Comparison of ENCODE assay signal across 34 cellular contexts in the genomic region with DNA sequence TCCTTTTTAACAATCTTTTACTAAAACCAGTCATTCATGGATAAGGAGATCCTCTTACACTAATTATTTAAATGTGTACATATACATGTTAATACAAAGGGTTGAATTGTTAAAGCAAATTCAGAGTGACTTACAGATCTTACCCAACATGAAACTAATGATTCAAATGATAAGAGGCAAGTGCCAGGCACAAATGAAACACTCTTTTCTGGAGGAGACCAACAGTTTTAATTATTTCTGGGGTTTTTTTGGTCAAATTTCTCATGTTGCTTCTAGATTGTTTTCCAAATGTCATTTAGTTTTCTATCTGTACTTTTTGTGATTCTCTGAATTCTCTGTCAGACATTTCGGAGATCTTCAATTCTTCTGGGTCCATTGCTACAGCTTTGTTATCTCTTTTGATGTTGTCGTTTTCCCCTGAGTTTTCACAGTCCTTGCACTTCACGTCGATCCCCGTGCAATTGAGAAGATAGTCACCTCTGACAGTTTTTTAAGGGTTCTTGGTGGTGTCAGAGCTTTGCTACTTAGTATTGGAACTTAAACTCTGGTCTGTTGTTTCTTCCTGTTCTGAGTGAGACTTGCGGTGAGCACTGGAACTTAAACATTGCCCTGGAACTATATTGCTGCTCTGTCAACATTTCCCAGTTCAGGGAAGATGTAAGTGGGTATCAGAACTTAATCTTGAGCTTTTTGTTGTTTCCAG. TPM values are rescaled to one million over a fixed set of nuclear protein-coding genes. Genes with fewer than 3 reads are reported as not detected.
A peak's percentile ranks its signal among the peaks of the same experiment; 100 is the strongest.
DNase-seq lines count a peak whose midpoint lies in the region; ATAC-seq lines count a peak whose summit lies in the region.
"Had no signal": no experiment of that assay in that cellular context is flagged by ENCODE, and none has a peak within 500 bp of the region (broad histone marks: within the 10 kb centered on the region; RNA-seq: fewer than 3 reads in every experiment).

No MANE protein-coding gene starts in this region.

- H3K4me1 Mint-ChIP-seq in activated naive CD4-positive, alpha-beta T cell treated with anti-CD3 and anti-CD28 coated beads for 36 hours (ENCODE audit: low read depth), result no peaks in the 10 kb centered on the region
- peaks cover 20% of the 10 kb centered on the region for H3K4me1 Mint-ChIP-seq in stimulated activated naive CD8-positive, alpha-beta T cell treated with anti-CD3 and anti-CD28 coated beads, Interleukin-15, Interleukin-2, amounts not matched to agents 100 ng/mL and 50 ng/mL, for 24 hours (ENCODE audit: low read depth)
- H3K4me1 Mint-ChIP-seq: B cell; CD8-positive, alpha-beta memory T cell; immature natural killer cell; neural progenitor cell had no signal

- CTCF ChIA-PET in activated naive CD4-positive, alpha-beta T cell treated with anti-CD3 and anti-CD28 coated beads for 36 hours (lab: Charles Lee), result no interaction called here

- intact Hi-C loops in activated naive CD4-positive, alpha-beta T cell treated with anti-CD3 and anti-CD28 coated beads for 36 hours (cut with micrococcal nuclease), result no loop called here
- intact Hi-C loops in Right ventricle myocardium inferior (cut with DNase I), result no loop called here

- peaks cover 0 to 5% of the 10 kb centered on the region in 2 donors for H3K36me3 Mint-ChIP-seq in activated naive CD4-positive, alpha-beta T cell treated with anti-CD3 and anti-CD28 coated beads, Interleukin-2, amount 50 U/mL, for 72 hours
- H3K36me3 Mint-ChIP-seq in activated naive CD4-positive, alpha-beta T cell treated with anti-CD3 and anti-CD28 coated beads for 36 hours (ENCODE audit: low read depth), result no peaks in the 10 kb centered on the region
- no peaks in the 10 kb centered on the region for H3K36me3 Mint-ChIP-seq in stimulated activated naive CD8-positive, alpha-beta T cell treated with anti-CD3 and anti-CD28 coated beads, Interleukin-15, Interleukin-2, amounts not matched to agents 100 ng/mL and 50 ng/mL, for 24 hours (ENCODE audit: low read depth)
- H3K36me3 Mint-ChIP-seq: neural progenitor cell, T-cell had no signal

- H3K27me3 Mint-ChIP-seq in activated naive CD4-positive, alpha-beta T cell treated with anti-CD3 and anti-CD28 coated beads for 36 hours (ENCODE audit: low read depth), result peaks cover 13% of the 10 kb centered on the region
- peaks cover 35% of the 10 kb centered on the region for H3K27me3 Mint-ChIP-seq in stimulated activated naive CD8-positive, alpha-beta T cell treated with anti-CD3 and anti-CD28 coated beads, Interleukin-15, Interleukin-2, amounts not matched to agents 100 ng/mL and 50 ng/mL, for 24 hours

- peaks cover 0 to 9% of the 10 kb centered on the region in 2 donors for H3K9me3 Mint-ChIP-seq in activated naive CD4-positive, alpha-beta T cell treated with anti-CD3 and anti-CD28 coated beads, Interleukin-2, amount 50 U/mL, for 72 hours
- no peaks in the 10 kb centered on the region for H3K9me3 Mint-ChIP-seq in activated naive CD4-positive, alpha-beta T cell treated with anti-CD3 and anti-CD28 coated beads for 36 hours
- no peaks in the 10 kb centered on the region for H3K9me3 Mint-ChIP-seq in stimulated activated naive CD8-positive, alpha-beta T cell treated with anti-CD3 and anti-CD28 coated beads, Interleukin-15, Interleukin-2, amounts not matched to agents 100 ng/mL and 50 ng/mL, for 24 hours
- H3K9me3 Mint-ChIP-seq: CD8-positive, alpha-beta memory T cell; GM23338; HFFc6; neural progenitor cell; T-cell had no signal

- ATAC-seq in activated naive CD4-positive, alpha-beta T cell treated with anti-CD3 and anti-CD28 coated beads, Interleukin-2, amount 50 U/mL, for 72 hours, result peak; percentile 43 to 70
- peak; percentile 71 for ATAC-seq in GM21723 (IDR thresholded peaks at IDR 0.05; ENCODE audit: unreplicated experiment)
- peak; percentile 64 for ATAC-seq in HG03342 (IDR thresholded peaks at IDR 0.05; ENCODE audit: unreplicated experiment)
- no peak for ATAC-seq in Right ventricle myocardium inferior
- ATAC-seq: activated CD8-positive, alpha-beta T cell treated with anti-CD3 and anti-CD28 coated beads, Interleukin-2, amount 10 ng/mL, durations not matched to agents 7 days and 5 days; GM23338; left colon; Panc1; T-cell had no signal

- no peak overlapping the region for H3K4me3 Mint-ChIP-seq in activated naive CD4-positive, alpha-beta T cell treated with anti-CD3 and anti-CD28 coated beads for 36 hours
- H3K4me3 Mint-ChIP-seq in stimulated activated naive CD8-positive, alpha-beta T cell treated with anti-CD3 and anti-CD28 coated beads, Interleukin-15, Interleukin-2, amounts not matched to agents 100 ng/mL and 50 ng/mL, for 24 hours, result peak overlapping the region; percentile 2
- H3K4me3 Mint-ChIP-seq: activated CD8-positive, alpha-beta T cell treated with anti-CD3 and anti-CD28 coated beads, Interleukin-2, amount 10 ng/mL, durations not matched to agents 7 days and 5 days; B cell; CD8-positive, alpha-beta memory T cell; GM23338; HFFc6; immature natural killer cell; neural progenitor cell; T-cell had no signal

- no peak for DNase-seq in activated naive CD4-positive, alpha-beta T cell treated with anti-CD3 and anti-CD28 coated beads, Interleukin-2, amount 50 U/mL, for 72 hours (ENCODE audit: low spot score in 2 of 2)
- no peak for DNase-seq in activated naive CD4-positive, alpha-beta T cell treated with anti-CD3 and anti-CD28 coated beads for 36 hours
- DNase-seq in Right ventricle myocardium inferior (ENCODE audit: missing footprints), result no peak
- DNase-seq in activated effector memory CD4-positive, alpha-beta T cell treated with Interleukin-2 at 50 U/mL for 16 hours, result no peak
- DNase-seq in DMS 273 (lab: John Stamatoyannopoulos, UW; ENCODE audit: unreplicated experiment), result no peak
- DNase-seq: activated CD8-positive, alpha-beta T cell treated with anti-CD3 and anti-CD28 coated beads, Interleukin-2, amount 10 ng/mL, durations not matched to agents 7 days and 5 days; activated gamma-delta T cell treated with Interleukin-2 at 50 U/mL for 16 hours; activated T-cell treated with anti-CD3 and anti-CD28 coated beads for 4 hours; amniotic stem cell; brain microvascular endothelial cell; CD8-positive, alpha-beta memory T cell; HFFc6; hypothalamus; immature natural killer cell; Kasumi-1; left colon; NCI-H1436 treated with DMSO at 0.1 percent for 48 hours; NCI-H345; stomach; T-cell; thyroid gland had no signal

- no peak overlapping the region for H3K27ac Mint-ChIP-seq in activated naive CD4-positive, alpha-beta T cell treated with anti-CD3 and anti-CD28 coated beads, Interleukin-2, amount 50 U/mL, for 72 hours
- H3K27ac Mint-ChIP-seq in activated naive CD4-positive, alpha-beta T cell treated with anti-CD3 and anti-CD28 coated beads for 36 hours, result no peak overlapping the region
- H3K27ac Mint-ChIP-seq in stimulated activated naive CD8-positive, alpha-beta T cell treated with anti-CD3 and anti-CD28 coated beads, Interleukin-15, Interleukin-2, amounts not matched to agents 100 ng/mL and 50 ng/mL, for 24 hours, result peak overlapping the region; percentile 21
- H3K27ac Mint-ChIP-seq: activated CD8-positive, alpha-beta T cell treated with anti-CD3 and anti-CD28 coated beads, Interleukin-2, amount 10 ng/mL, durations not matched to agents 7 days and 5 days; B cell; GM23338; HFFc6; immature natural killer cell; neural progenitor cell; T-cell had no signal

RNA-seq across cellular contexts. Expression of a gene that starts 23.2 kb away (rescaled TPM):
- under 1 TPM in 1 of 2 donors, not detected in 1; 0.02 TPM for total RNA-seq in activated naive CD4-positive, alpha-beta T cell treated with anti-CD3 and anti-CD28 coated beads, Interleukin-2, amount 50 U/mL, for 72 hours
- total RNA-seq in activated naive CD4-positive, alpha-beta T cell treated with anti-CD3 and anti-CD28 coated beads for 36 hours, result not detected
- total RNA-seq in Right ventricle myocardium inferior, result not detected
- total RNA-seq: A673; activated CD8-positive, alpha-beta T cell treated with anti-CD3 and anti-CD28 coated beads, Interleukin-2, amount 10 ng/mL, durations not matched to agents 7 days and 5 days; B cell; CD8-positive, alpha-beta memory T cell; endothelial cell of umbilical vein; fibroblast of lung; HepG2; HFFc6; left colon; mammary epithelial cell; SJSA1; T-cell; thyroid gland had no signal

RNA-seq across cellular contexts. Expression of a gene that starts 54.9 kb away (rescaled TPM):
- total RNA-seq in activated naive CD4-positive, alpha-beta T cell treated with anti-CD3 and anti-CD28 coated beads, Interleukin-2, amount 50 U/mL, for 72 hours, result 100 to 1,000 TPM in 1 of 2 donors, 10 to 100 TPM in 1; 73.8 to 105 TPM
- total RNA-seq in activated naive CD4-positive, alpha-beta T cell treated with anti-CD3 and anti-CD28 coated beads for 36 hours, result 10 to 100 TPM; 42.1 to 44.5 TPM
- total RNA-seq in Right ventricle myocardium inferior, result 63.1 TPM
